In genomic region chr10:69333205-69333604, GRCh38 we compare ENCODE assay signal across 10 cellular contexts. TPM values are rescaled to one million over a fixed set of nuclear protein-coding genes. Genes with fewer than 3 reads are reported as not detected.
DNase-seq lines count a peak whose midpoint lies in the region; ATAC-seq, FAIRE-seq and TF ChIP-seq lines count a peak whose summit lies in the region.
"Had no signal": no experiment of that assay in that cellular context is flagged by ENCODE, and none has a peak within 500 bp of the region (broad histone marks: within the 10 kb centered on the region; RNA-seq: fewer than 3 reads in every experiment).

No MANE protein-coding gene starts in this region.

- WGBS in H1 (ENCODE audit: extremely low coverage in 1 of 2, insufficient coverage in 1 of 2, insufficient read length in 1 of 2, insufficient replicate concordance in 2 of 2, low coverage in 1 of 2, low lambda C conversion rate in 2 of 2, missing lambda C conversion rate in 1 of 2), 2 experiments, result 66% methylated on average over 3 of the region's 3 CpGs; no CpG with 5 or more reads in 1 of the 2 experiments
- 42% methylated on average over 3 of the region's 3 CpGs for WGBS in mesenchymal stem cell

- H2AFZ ChIP-seq in H1 (ENCODE audit: low read length) (no peak overlapping the region), mesenchymal stem cell (ENCODE audit: low read depth, low read length) (no peak overlapping the region)

- peak overlapping the region; percentile 61 for H3K27ac ChIP-seq in H1 (ENCODE audit: low read depth, low read length)
- H3K27ac ChIP-seq in mesenchymal stem cell (ENCODE audit: low read length, poor library complexity, severe bottlenecking), result no peak overlapping the region
- H3K27ac ChIP-seq in uterus, result peak overlapping the region; percentile 12 to 37
- H3K27ac ChIP-seq: SK-N-MC had no signal

- H3K79me1 ChIP-seq in H1 (ENCODE audit: low read depth, low read length), result peaks cover 12% of the 10 kb centered on the region; the same call in 1 of the 2 replicates
- H3K79me1 ChIP-seq in mesenchymal stem cell (replicated peaks; ENCODE audit: low read length, poor library complexity, severe bottlenecking), result peaks cover 28% of the 10 kb centered on the region

- peak overlapping the region; percentile 65 for H3K18ac ChIP-seq in H1 (ENCODE audit: extremely low read depth, low read length)
- H3K18ac ChIP-seq in mesenchymal stem cell (ENCODE audit: low read depth in 1 of 2, low read length in 2 of 2), result peak overlapping the region; percentile 25 to 79

- H3K4me1 ChIP-seq in H1 (replicated peaks in 1 of 4; ENCODE audit: control insufficient read depth in 3 of 4, insufficient read depth in 4 of 4, low read length in 3 of 4), result peaks cover 26 to 56% (median 47%) of the 10 kb centered on the region in 4 experiments
- peaks cover 36% of the 10 kb centered on the region for H3K4me1 ChIP-seq in mesenchymal stem cell (ENCODE audit: control insufficient read depth, insufficient read depth, low read depth, low read length)
- H3K4me1 ChIP-seq in uterus, result peaks cover 4 to 29% of the 10 kb centered on the region in 2 donors

- H2BK120ac ChIP-seq in H1 (replicated peaks; ENCODE audit: low read depth, low read length), result no peak overlapping the region
- H2BK120ac ChIP-seq in mesenchymal stem cell (ENCODE audit: low read depth, low read length), result no peak overlapping the region

- H3K36me3 ChIP-seq in H1 (ENCODE audit: control insufficient read depth in 2 of 4, insufficient read depth in 4 of 4, low read length in 3 of 4) (peaks cover 0 to 4% (median 0%) of the 10 kb centered on the region in 4 experiments; a peak in 1 of 8 replicates), mesenchymal stem cell (ENCODE audit: control insufficient read depth in 1 of 2, insufficient read depth in 2 of 2, low read depth in 1 of 2, low read length in 2 of 2) (peaks cover 18 to 38% of the 10 kb centered on the region in 2 experiments), uterus (no peaks in the 10 kb centered on the region)

- peak; percentile 46 to 60 for TF ChIP-seq RAD21 in H1 (IDR thresholded peaks at IDR 0.05 in 1 of 2, conservative IDR thresholded peaks at IDR 0.05 in 1 of 2; ENCODE audit: low read depth in 2 of 2, low read length in 2 of 2)

- H3K4ac ChIP-seq in H1 (replicated peaks; ENCODE audit: insufficient read length, low read depth, low read length), result peak overlapping the region; percentile 82
- peak overlapping the region; percentile 24 to 52 for H3K4ac ChIP-seq in mesenchymal stem cell (ENCODE audit: low read depth in 1 of 2, low read length in 2 of 2)

- H3K4me2 ChIP-seq in H1 (ENCODE audit: insufficient read depth in 1 of 2, low read depth in 2 of 2, low read length in 2 of 2), result peak overlapping the region; percentile 7 to 26; a peak in 1 of 4 replicates
- H3K4me2 ChIP-seq in mesenchymal stem cell (ENCODE audit: low read length, poor library complexity, severe bottlenecking), result no peak overlapping the region

- H2AK5ac ChIP-seq in H1 (ENCODE audit: low read depth, low read length) (peak overlapping the region; percentile 87), mesenchymal stem cell (ENCODE audit: low read length, severe bottlenecking) (no peak overlapping the region)

- ATAC-seq in GM21381 (IDR thresholded peaks at IDR 0.05; ENCODE audit: unreplicated experiment), result no peak
- ATAC-seq: activated naive CD4-positive, alpha-beta T cell treated with anti-CD3 and anti-CD28 coated beads, Interleukin-2, amount 50 U/mL, for 72 hours had no signal

- H4K5ac ChIP-seq in H1 (ENCODE audit: insufficient read length, low read depth, low read length), result peak overlapping the region; percentile 49

- no peaks in the 10 kb centered on the region for H4K20me1 ChIP-seq in H1 (replicated peaks in 1 of 2; ENCODE audit: control insufficient read depth in 1 of 2, insufficient read depth in 2 of 2, low read length in 2 of 2)

- H3K9me3 ChIP-seq in H1 (ENCODE audit: insufficient read depth in 2 of 2, low read depth in 1 of 2, low read length in 1 of 2), result no peaks in the 10 kb centered on the region
- H3K9me3 ChIP-seq in mesenchymal stem cell (ENCODE audit: control insufficient read depth, low read length), result no peaks in the 10 kb centered on the region
- no peaks in the 10 kb centered on the region for H3K9me3 ChIP-seq in uterus

- peak; percentile 59 for DNase-seq in NCI-H510A treated with DMSO at 0.1 percent for 48 hours (lab: John Stamatoyannopoulos, UW)
- no peak for DNase-seq in NCI-H510A (lab: John Stamatoyannopoulos, UW)
- DNase-seq in H1 (ENCODE audit: low read depth in 1 of 2, low spot score in 2 of 2), result peak in 1 of 2 experiments; percentile 60
- peak; percentile 78 for DNase-seq in mesenchymal stem cell
- DNase-seq in uterus, result peak in 1 of 2 donors; percentile 17
- DNase-seq in dermis blood vessel endothelial cell, result no peak
- no peak for DNase-seq in urothelium cell line (ENCODE audit: low spot score)

- peak; percentile 50 to 62 (median 62) for TF ChIP-seq CTCF in H1 (IDR thresholded peaks at IDR 0.05; ENCODE audit: control extremely low read depth in 1 of 3, insufficient read depth in 1 of 3, low read depth in 1 of 3, low read length in 3 of 3)
- peak in 1 of 4 experiments; percentile 29 for TF ChIP-seq CTCF in uterus (IDR thresholded peaks at IDR 0.05)

- TF ChIP-seq POLR2A in H1 (IDR thresholded peaks at IDR 0.05; ENCODE audit: control extremely low read depth in 1 of 2, low read depth in 2 of 2, low read length in 2 of 2) (no peak), uterus (IDR thresholded peaks at IDR 0.05) (no peak)

- no peak overlapping the region for H3K23ac ChIP-seq in H1 (ENCODE audit: insufficient read length)
- H3K23ac ChIP-seq in mesenchymal stem cell (ENCODE audit: low read length in 2 of 2), result no peak overlapping the region

- H4K8ac ChIP-seq in H1 (ENCODE audit: extremely low read depth, insufficient read depth, low read length) (no peak overlapping the region; the same call in 1 of the 2 replicates), mesenchymal stem cell (ENCODE audit: low read length) (no peak overlapping the region)

- peak overlapping the region; percentile 33 for H3K56ac ChIP-seq in H1 (replicated peaks; ENCODE audit: insufficient read length, low read depth, low read length)

- no peaks in the 10 kb centered on the region for H3K27me3 ChIP-seq in H1 (replicated peaks in 1 of 4; ENCODE audit: control insufficient read depth in 3 of 4, extremely low read depth in 1 of 4, insufficient read depth in 3 of 4, low read length in 3 of 4)
- H3K27me3 ChIP-seq in mesenchymal stem cell (ENCODE audit: control insufficient read depth in 1 of 2, insufficient read depth in 1 of 2, low read length in 2 of 2), result no peaks in the 10 kb centered on the region
- H3K27me3 ChIP-seq in uterus, result no peaks in the 10 kb centered on the region

- H2BK20ac ChIP-seq in H1 (ENCODE audit: low read length), result peak overlapping the region; percentile 92; the same call in 1 of the 2 replicates

- no peaks in the 10 kb centered on the region for H3K23me2 ChIP-seq in H1 (ENCODE audit: low read depth, low read length)

- FAIRE-seq in H1 (lab: Jason Lieb, UNC), result no peak
- FAIRE-seq in urothelium cell line (lab: Jason Lieb, UNC), result no peak

- H4K91ac ChIP-seq in H1 (replicated peaks; ENCODE audit: insufficient read length, low read length) (peak overlapping the region; percentile 88), mesenchymal stem cell (ENCODE audit: low read length) (peak overlapping the region; percentile 84)

- H2BK12ac ChIP-seq in H1 (ENCODE audit: low read depth, low read length) (peak overlapping the region; percentile 62), mesenchymal stem cell (ENCODE audit: low read length in 2 of 2) (peak overlapping the region in 1 of 2 experiments; percentile 43)

- no peak for TF ChIP-seq EP300 in H1 (IDR thresholded peaks at IDR 0.05; ENCODE audit: borderline replicate concordance in 1 of 2, low read depth in 2 of 2, low read length in 2 of 2)

- intact Hi-C loops in uterus (cut with DNase I; ENCODE audit: low total_unique reads), result no loop called here

- CTCF ChIA-PET in H1 (lab: Charles Lee; ENCODE audit: partially characterized antibody), result interaction anchor here (0.8 to 4.0 kb wide), 23 partner anchors 9 to 166 kb away, joined by 3 to 23 read pairs (median 6); no protein-coding TSS in a partner anchor

- H3K4me3 ChIP-seq in H1 (ENCODE audit: extremely low read depth in 1 of 4, insufficient read depth in 2 of 4, low read depth in 3 of 4, low read length in 4 of 4), result no peak overlapping the region
- H3K4me3 ChIP-seq in mesenchymal stem cell (ENCODE audit: insufficient read depth in 1 of 2, low read depth in 1 of 2, low read length in 2 of 2), result no peak overlapping the region
- no peak overlapping the region for H3K4me3 ChIP-seq in uterus
- H3K4me3 ChIP-seq: SK-N-MC had no signal

- H2BK5ac ChIP-seq in H1 (ENCODE audit: low read depth, low read length) (peak overlapping the region; percentile 96), mesenchymal stem cell (ENCODE audit: low read depth, low read length, poor library complexity, severe bottlenecking) (no peak overlapping the region)

- H3K9ac ChIP-seq in H1 (replicated peaks in 1 of 4; ENCODE audit: extremely low read depth in 1 of 4, low read depth in 3 of 4, low read length in 3 of 4), result no peak overlapping the region
- H3K9ac ChIP-seq in mesenchymal stem cell (ENCODE audit: low read length), result peak overlapping the region; percentile 31

- H3K14ac ChIP-seq in H1 (ENCODE audit: insufficient read length) (no peak overlapping the region), mesenchymal stem cell (ENCODE audit: low read length in 2 of 2) (no peak overlapping the region)

- POLR2A ChIA-PET in H1 (lab: Charles Lee; ENCODE audit: partially characterized antibody), result interaction anchor here (0.8 to 2.0 kb wide), 8 partner anchors 11 to 59 kb away, joined by 3 to 7 read pairs (median 4); no protein-coding TSS in a partner anchor

- H2BK15ac ChIP-seq in H1 (ENCODE audit: low read length) (peak overlapping the region; percentile 49; the same call in 1 of the 2 replicates), mesenchymal stem cell (ENCODE audit: low read depth, poor library complexity, severe bottlenecking) (no peak overlapping the region)

- peaks cover 32 to 87% of the 10 kb centered on the region in 2 experiments for H3K79me2 ChIP-seq in H1 (ENCODE audit: control insufficient read depth in 1 of 2, insufficient read depth in 2 of 2, low read length in 2 of 2)

RNA-seq across cellular contexts. Expression of gene HK1, which starts 54.9 kb away (rescaled TPM):
- 237 and 247 TPM in 2 replicates for total RNA-seq in H1 (2021; fragmentation: NEBNext Ultra II Directional; extraction: Animal tissue kit (Norgen Biotek cat#: 25700))
- 55.8 and 91.2 TPM in 2 replicates for polyA plus RNA-seq in H1 (2011; rRNA removed)
- 99.9 TPM for polyA plus RNA-seq in H1 (2011; cell fraction: cytosol; rRNA removed)
- 110 TPM for polyA plus RNA-seq in H1 (2011; cell fraction: nucleus; rRNA removed)
- 178 to 213 TPM (median 203 TPM) in 4 replicates for polyA plus RNA-seq in H1 (2012, experiment 1 of 2)
- 65.2 TPM for polyA plus RNA-seq in H1 (2012, experiment 2 of 2)
- 115 TPM for polyA plus RNA-seq in H1 (2013, experiment 1 of 2)
- polyA plus RNA-seq in H1 (2013, experiment 2 of 2), result 110 TPM
- 135 and 144 TPM in 2 replicates for polyA minus RNA-seq in H1 (2011; rRNA and poly(A)+ RNA removed)
- 76.1 TPM for polyA minus RNA-seq in H1 (2011; cell fraction: cytosol; rRNA and poly(A)+ RNA removed)
- polyA minus RNA-seq in H1 (2011; cell fraction: nucleus; rRNA and poly(A)+ RNA removed), result 44.9 TPM
- polyA plus RNA-seq in mesenchymal stem cell (2013, experiment 1 of 2), result 69.5 TPM
- polyA plus RNA-seq in mesenchymal stem cell (2013, experiment 2 of 2), result 67.5 TPM
- total RNA-seq in uterus (10 to 100 TPM; 17.9 to 77.6 (median 43.6) TPM), dermis blood vessel endothelial cell (110 and 142 TPM in 2 replicates)

Comparison
In these comparisons a context has a peak if more than half of its experiments do, and no peak if none do; other contexts are left out.
1. DNase-seq: peak in NCI-H510A treated with DMSO at 0.1 percent for 48 hours (single experiment) and mesenchymal stem cell (single experiment); none in NCI-H510A (single experiment), dermis blood vessel endothelial cell (single experiment) and urothelium cell line (single experiment).